Comparison of ENCODE assay signal across 9 cellular contexts in genomic region chr18:29147944-29148343, GRCh38.
DNase-seq lines count a peak whose midpoint lies in the region; ATAC-seq, FAIRE-seq and TF ChIP-seq lines count a peak whose summit lies in the region.
"Had no signal": no experiment of that assay in that cellular context is flagged by ENCODE, and none has a peak within 500 bp of the region (broad histone marks: within the 10 kb centered on the region; RNA-seq: fewer than 3 reads in every experiment).

No MANE protein-coding gene starts in this region.

- DNase-seq in AG04449 (ENCODE audit: low read depth, low spot score): peak; percentile 44
- DNase-seq in H54 (ENCODE audit: insufficient read length, low spot score): no peak
- DNase-seq in foreskin melanocyte: peak; percentile 29
- DNase-seq in Karpas-422: no peak
- no peak for DNase-seq in NCI-H2107 treated with DMSO at 0.1 percent for 48 hours (lab: John Stamatoyannopoulos, UW; ENCODE audit: unreplicated experiment)
- no peak for DNase-seq in T1000 (lab: John Stamatoyannopoulos, UW)

- H3K79me2 ChIP-seq in Karpas-422 (ENCODE audit: low read length): no peaks in the 10 kb centered on the region

- H4K20me1 ChIP-seq in Karpas-422 (ENCODE audit: insufficient read depth, low read depth, low read length): no peaks in the 10 kb centered on the region

- POLR2A ChIA-PET in AG04449 (lab: Yijun Ruan, JAX): no interaction called here

- no peak for TF ChIP-seq POLR2A in H54 (IDR thresholded peaks at IDR 0.05; ENCODE audit: low read depth, low read length)

- H3K9me3 ChIP-seq in Karpas-422 (ENCODE audit: low read length): peaks cover 16% of the 10 kb centered on the region

- peak; percentile 89 for FAIRE-seq in H54 (lab: Jason Lieb, UNC)
- FAIRE-seq: GM19239 had no signal

- no peaks in the 10 kb centered on the region for H3K27me3 ChIP-seq in Karpas-422 (ENCODE audit: low read length)

- H3K4me2 ChIP-seq in Karpas-422 (ENCODE audit: low read depth, low read length, poor library complexity, severe bottlenecking): no peak overlapping the region

- H3K4me1 ChIP-seq in Karpas-422 (ENCODE audit: low read length): no peaks in the 10 kb centered on the region

- H3K36me3 ChIP-seq in Karpas-422 (ENCODE audit: insufficient read depth, low read length): peaks cover 4% of the 10 kb centered on the region; the same call in 1 of the 2 replicates

- ATAC-seq in SK-N-SH treated with all-trans-retinoic acid at 6 μM for 48 hours: peak; percentile 92
- ATAC-seq in GM19035 (IDR thresholded peaks at IDR 0.05; ENCODE audit: unreplicated experiment): no peak

- no peak overlapping the region for H2AFZ ChIP-seq in Karpas-422 (ENCODE audit: low read length)

- H3K4me3 ChIP-seq in AG04449 (ENCODE audit: low read depth, low read length) (no peak overlapping the region), Karpas-422 (ENCODE audit: low read length) (no peak overlapping the region)

- H3K27ac ChIP-seq in Karpas-422 (ENCODE audit: low read length): no peak overlapping the region

- no peak overlapping the region for H3K9ac ChIP-seq in Karpas-422 (ENCODE audit: low read length)

- CTCF ChIA-PET in AG04449 (lab: Yijun Ruan, JAX): no interaction called here

- no peaks in the 10 kb centered on the region for H3K9me2 ChIP-seq in Karpas-422 (replicated peaks; ENCODE audit: insufficient read depth, low read length)

- TF ChIP-seq CTCF in AG04449 (IDR thresholded peaks at IDR 0.05; ENCODE audit: insufficient read depth, low read length, missing control alignments): no peak

TF ChIP-seq in SK-N-SH treated with all-trans-retinoic acid at 6 μM for 48 hours, 23 proteins besides CTCF, POLR2A, EP300 and RAD21:
- no peak for TF ChIP-seq TOX (CRISPR knock-in tag; IDR thresholded peaks at IDR 0.05; ENCODE audit: borderline replicate concordance)
- TF ChIP-seq GLIS3 (CRISPR knock-in tag; IDR thresholded peaks at IDR 0.05): no peak
- no peak for TF ChIP-seq POU6F1 (CRISPR knock-in tag; IDR thresholded peaks at IDR 0.05; ENCODE audit: borderline replicate concordance, low read depth)
- TF ChIP-seq RARB (CRISPR knock-in tag; IDR thresholded peaks at IDR 0.05): no peak
- TF ChIP-seq OSR1 (CRISPR knock-in tag; IDR thresholded peaks at IDR 0.05): no peak
- no peak for TF ChIP-seq ZFP3 (CRISPR knock-in tag; IDR thresholded peaks at IDR 0.05)
- no peak for TF ChIP-seq ZFP30 (CRISPR knock-in tag; IDR thresholded peaks at IDR 0.05)
- TF ChIP-seq ESRRG (CRISPR knock-in tag; IDR thresholded peaks at IDR 0.05): no peak
- no peak for TF ChIP-seq CREB5 (CRISPR knock-in tag; IDR thresholded peaks at IDR 0.05; ENCODE audit: low read depth)

Comparison
In these comparisons a context has a peak if more than half of its experiments do, and no peak if none do; other contexts are left out.
1. DNase-seq: peak in AG04449 (single experiment) and foreskin melanocyte (single experiment); none in H54 (single experiment), Karpas-422 (single experiment), NCI-H2107 treated with DMSO at 0.1 percent for 48 hours (single experiment) and T1000 (single experiment).